In the genomic region with DNA sequence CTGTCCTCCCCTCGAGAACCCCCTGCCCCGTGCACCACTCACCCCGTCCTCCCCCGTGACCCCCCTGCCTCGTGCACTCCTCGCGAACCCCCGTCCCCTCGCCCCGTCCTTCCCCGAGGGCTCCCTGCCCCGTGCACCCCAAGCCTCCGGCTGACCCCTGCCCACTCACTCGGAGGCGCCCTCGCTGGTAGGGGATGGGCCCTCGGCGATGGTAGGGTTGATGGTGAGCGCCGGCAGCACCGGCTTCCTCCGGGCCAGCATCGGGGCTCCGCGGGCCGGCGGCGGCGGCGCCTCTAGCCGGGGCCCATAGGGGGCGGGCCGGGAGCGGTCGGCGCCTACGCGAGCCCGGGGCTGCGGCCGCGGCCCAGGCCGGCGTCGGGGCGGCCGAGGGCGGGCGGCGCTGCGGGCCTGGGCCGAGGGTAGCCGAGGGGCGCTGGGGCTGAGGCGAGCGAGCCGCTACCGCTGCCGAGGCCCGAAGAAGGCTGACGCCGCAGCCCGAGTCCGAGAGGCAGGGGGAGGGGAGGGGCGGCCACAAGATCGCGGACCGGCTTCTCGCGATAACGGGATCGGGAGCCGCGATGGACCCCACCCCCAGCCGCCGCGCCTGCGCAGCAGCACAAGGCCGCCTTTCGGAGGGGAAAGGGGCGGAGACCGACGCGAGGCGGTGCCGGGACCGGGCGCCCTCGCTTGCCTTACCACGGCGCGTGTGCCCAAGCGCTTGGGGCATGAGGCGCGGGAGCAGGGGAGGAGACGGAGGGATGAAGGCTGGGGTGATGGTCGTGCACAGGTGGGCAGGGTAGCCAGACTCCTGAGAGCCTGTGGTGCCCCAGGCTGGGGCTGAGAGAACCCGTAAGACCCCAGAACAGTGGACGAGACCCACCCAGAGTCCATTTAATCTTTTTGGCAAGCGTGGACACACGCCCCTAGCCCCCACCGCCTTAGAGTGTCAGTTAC, we compare ENCODE assay signal across 8 cellular contexts. TPM values are rescaled to one million over a fixed set of nuclear protein-coding genes. Genes with fewer than 3 reads are reported as not detected.
DNase-seq lines count a peak whose midpoint lies in the region; ATAC-seq and TF ChIP-seq lines count a peak whose summit lies in the region.

Gene MAP2K2, minus strand, starts transcription at position 508 of the 954 bp plus-strand sequence. Its CDS starts 247 bp downstream, at position 261.

- POLR2A ChIA-PET in activated naive CD8-positive, alpha-beta T cell treated with anti-CD3 and anti-CD28 coated beads, Interleukin-2, amount 10 ng/mL, durations not matched to agents 7 days and 5 days (lab: Charles Lee): no interaction called here

- DNase-seq in GF-D8 (lab: John Stamatoyannopoulos, UW) (peak; percentile 75), HFF-Myc (ENCODE audit: extremely low read depth, low read depth) (peak; percentile 54), NCI-H1105 treated with DMSO at 0.1 percent for 48 hours (lab: John Stamatoyannopoulos, UW) (peak; percentile 88), head of caudate nucleus (peak; percentile 89 to 99 (median 97)), ovary (peak; percentile 95 to 98 (median 97))
- DNase-seq in activated naive CD8-positive, alpha-beta T cell treated with anti-CD3 and anti-CD28 coated beads, Interleukin-2, amount 10 ng/mL, durations not matched to agents 7 days and 5 days: peak; percentile 99

- H3K36me3 ChIP-seq in SU-DHL-6 (ENCODE audit: low read length) (no peaks in the 10 kb centered on the region), ovary (no peaks in the 10 kb centered on the region), thymus (ENCODE audit: control insufficient read depth, insufficient read depth) (peaks cover 18% of the 10 kb centered on the region)

- H3K4me3 Mint-ChIP-seq in activated naive CD8-positive, alpha-beta T cell treated with anti-CD3 and anti-CD28 coated beads, Interleukin-2, amount 10 ng/mL, durations not matched to agents 7 days and 5 days: peak within 1 kb of the TSS; percentile 93

- peaks cover 22% of the 10 kb centered on the region for H3K4me1 Mint-ChIP-seq in activated naive CD8-positive, alpha-beta T cell treated with anti-CD3 and anti-CD28 coated beads, Interleukin-2, amount 10 ng/mL, durations not matched to agents 7 days and 5 days

- H3K27me3 ChIP-seq in SU-DHL-6 (ENCODE audit: low read length) (no peaks in the 10 kb centered on the region), ovary (no peaks in the 10 kb centered on the region), thymus (ENCODE audit: control insufficient read depth, insufficient read depth) (no peaks in the 10 kb centered on the region)

- H4K20me1 ChIP-seq in SU-DHL-6 (ENCODE audit: low read depth, low read length): no peaks in the 10 kb centered on the region; the same call in 1 of the 2 replicates

- peak within 1 kb of the TSS; percentile 96 for H3K9ac ChIP-seq in SU-DHL-6 (ENCODE audit: low read length)

- TF ChIP-seq CTCF in HFF-Myc (IDR thresholded peaks at IDR 0.05; ENCODE audit: low read depth, low read length, missing control alignments) (no peak), SU-DHL-6 (IDR thresholded peaks at IDR 0.05; ENCODE audit: insufficient read depth, low read length, poor library complexity, severe bottlenecking) (no peak), ovary (IDR thresholded peaks at IDR 0.05) (peak in 1 of 3 donors; percentile 19)

- peak within 1 kb of the TSS; percentile 72 for H2AFZ ChIP-seq in SU-DHL-6 (ENCODE audit: low read depth, low read length, severe bottlenecking)

- no peaks in the 10 kb centered on the region for H3K9me2 ChIP-seq in SU-DHL-6 (replicated peaks; ENCODE audit: insufficient read depth, low read length)

- H3F3A ChIP-seq in SU-DHL-6 (ENCODE audit: insufficient read depth): no peaks in the 10 kb centered on the region

- peaks cover 14% of the 10 kb centered on the region for H3K4me1 ChIP-seq in ovary (ENCODE audit: insufficient read depth)
- H3K4me1 ChIP-seq in thymus (ENCODE audit: control insufficient read depth, insufficient read depth, low read length): peaks cover 13% of the 10 kb centered on the region

- peak within 1 kb of the TSS; percentile 95 for H3K27ac Mint-ChIP-seq in activated naive CD8-positive, alpha-beta T cell treated with anti-CD3 and anti-CD28 coated beads, Interleukin-2, amount 10 ng/mL, durations not matched to agents 7 days and 5 days

- no peak for TF ChIP-seq EP300 in ovary (IDR thresholded peaks at IDR 0.05)

- no peak within 1 kb of the TSS for H3K27ac ChIP-seq in SU-DHL-6 (ENCODE audit: low read depth, low read length)
- peak within 1 kb of the TSS; percentile 22 to 57 for H3K27ac ChIP-seq in ovary
- peak within 1 kb of the TSS; percentile 85 for H3K27ac ChIP-seq in thymus (ENCODE audit: low read depth)

- 1 to 2% (median 1%) methylated on average over 46 to 102 of the region's 102 CpGs for WGBS in ovary, 3 donors
- 1% methylated on average over 102 of the region's 102 CpGs for WGBS in thymus

- intact Hi-C loops in head of caudate nucleus (cut with DNase I): loop anchor here (5.0 kb wide), 3 partner anchors 57 to 117 kb away; partner anchors contain the start of genes ANKRD24, PIAS4, SIRT6 and ZBTB7A
- intact Hi-C loops in ovary (cut with DNase I): loop anchor here in 1 of 4 donors (5.0 to 10.0 kb wide), 2 partner anchors 62 to 139 kb away; partner anchors contain the start of gene EEF2

- no peaks in the 10 kb centered on the region for H3K27me3 Mint-ChIP-seq in activated naive CD8-positive, alpha-beta T cell treated with anti-CD3 and anti-CD28 coated beads, Interleukin-2, amount 10 ng/mL, durations not matched to agents 7 days and 5 days

- H3K4me3 ChIP-seq in HFF-Myc (replicated peaks; ENCODE audit: low read depth, low read length) (peak within 1 kb of the TSS; percentile 88), SU-DHL-6 (ENCODE audit: insufficient read depth, low read length, poor library complexity, severe bottlenecking) (peak within 1 kb of the TSS; percentile 99), ovary (peak within 1 kb of the TSS; percentile 99), thymus (ENCODE audit: low read length) (peak within 1 kb of the TSS; percentile 97)

- H3K9me3 ChIP-seq in SU-DHL-6 (ENCODE audit: insufficient read depth, low read length) (no peaks in the 10 kb centered on the region), ovary (no peaks in the 10 kb centered on the region), thymus (ENCODE audit: control insufficient read depth) (no peaks in the 10 kb centered on the region)

- H3K79me2 ChIP-seq in SU-DHL-6 (ENCODE audit: insufficient read depth, low read length): peaks cover 23% of the 10 kb centered on the region

- peaks cover 8% of the 10 kb centered on the region for H3K36me3 Mint-ChIP-seq in activated naive CD8-positive, alpha-beta T cell treated with anti-CD3 and anti-CD28 coated beads, Interleukin-2, amount 10 ng/mL, durations not matched to agents 7 days and 5 days

- peak within 1 kb of the TSS; percentile 99 for H3K4me2 ChIP-seq in SU-DHL-6 (ENCODE audit: low read depth, low read length, poor library complexity, severe bottlenecking)

- ATAC-seq in activated naive CD8-positive, alpha-beta T cell treated with anti-CD3 and anti-CD28 coated beads, Interleukin-2, amount 10 ng/mL, durations not matched to agents 7 days and 5 days (ENCODE audit: low read depth): peak; percentile 93

- no peaks in the 10 kb centered on the region for H3K9me3 Mint-ChIP-seq in activated naive CD8-positive, alpha-beta T cell treated with anti-CD3 and anti-CD28 coated beads, Interleukin-2, amount 10 ng/mL, durations not matched to agents 7 days and 5 days

- TF ChIP-seq POLR2A in ovary (IDR thresholded peaks at IDR 0.05): peak; percentile 24

RNA-seq across cellular contexts. Expression of gene MAP2K2, which starts in this region (rescaled TPM):
- total RNA-seq in activated naive CD8-positive, alpha-beta T cell treated with anti-CD3 and anti-CD28 coated beads, Interleukin-2, amount 10 ng/mL, durations not matched to agents 7 days and 5 days: 100 to 1,000 TPM; 210 to 211 TPM
- 100 to 1,000 TPM in 5 of 7 donors, 10 to 100 TPM in 2; 39.9 to 130 (median 116) TPM for total RNA-seq in ovary
- 100 to 1,000 TPM; 108 to 136 TPM for polyA plus RNA-seq in ovary
- polyA plus RNA-seq in thymus: 144 TPM
